9 cellular contexts compared by ENCODE assay signal in genomic region chr4:80196259-80197131, GRCh38. TPM values are rescaled to one million over a fixed set of nuclear protein-coding genes. Genes with fewer than 3 reads are reported as not detected.
DNase-seq lines count a peak whose midpoint lies in the region; ATAC-seq and TF ChIP-seq lines count a peak whose summit lies in the region.
"Had no signal": no experiment of that assay in that cellular context is flagged by ENCODE, and none has a peak within 500 bp of the region (broad histone marks: within the 10 kb centered on the region; RNA-seq: fewer than 3 reads in every experiment).

No MANE protein-coding gene starts in this region.

- TF ChIP-seq CTCF in epithelial cell of proximal tubule (conservative IDR thresholded peaks at IDR 0.05; ENCODE audit: low read depth, low read length): no peak
- no peak for TF ChIP-seq CTCF in sigmoid colon (IDR thresholded peaks at IDR 0.05)

- TF ChIP-seq POLR2A in sigmoid colon (IDR thresholded peaks at IDR 0.05): no peak

- H3K9me3 ChIP-seq in sigmoid colon: no peaks in the 10 kb centered on the region

- H3K4me3 ChIP-seq in epithelial cell of proximal tubule (ENCODE audit: low read depth, low read length): peak overlapping the region; percentile 7
- peak overlapping the region; percentile 6 to 61 (median 36) for H3K4me3 ChIP-seq in sigmoid colon

- ATAC-seq in GM21825 (IDR thresholded peaks at IDR 0.05; ENCODE audit: unreplicated experiment): no peak

- peaks cover 0 to 12% (median 0%) of the 10 kb centered on the region in 4 donors for H3K36me3 ChIP-seq in sigmoid colon

- H3K4me1 ChIP-seq in sigmoid colon: peaks cover 0 to 8% (median 2%) of the 10 kb centered on the region in 4 donors

- peak overlapping the region; percentile 16 to 83 (median 42) for H3K27ac ChIP-seq in sigmoid colon

- no peaks in the 10 kb centered on the region for H3K27me3 ChIP-seq in sigmoid colon

- 20 to 41% methylated on average over 36 of the region's 36 CpGs for WGBS in sigmoid colon, 2 donors

- DNase-seq in NCI-H146 (lab: John Stamatoyannopoulos, UW) (peak; percentile 28), NCI-H146 treated with DMSO at 0.1 percent for 48 hours (lab: John Stamatoyannopoulos, UW; ENCODE audit: unreplicated experiment) (no peak), NCI-H82 treated with DMSO at 0.1 percent for 48 hours (lab: John Stamatoyannopoulos, UW; ENCODE audit: unreplicated experiment) (peak; percentile 90), epithelial cell of proximal tubule (ENCODE audit: low read depth) (no peak), sigmoid colon (no peak), NK-92 (lab: John Stamatoyannopoulos, UW; ENCODE audit: unreplicated experiment) (no peak), EL (no peak)
- DNase-seq: dermis blood vessel endothelial cell had no signal

- intact Hi-C loops in sigmoid colon (cut with DNase I): no loop called here

- TF ChIP-seq EP300 in sigmoid colon (IDR thresholded peaks at IDR 0.05): no peak

RNA-seq across cellular contexts. Expression of gene PRDM8, which starts 0.8 kb away (rescaled TPM):
- 0.51 and 3.7 TPM in 2 replicates for total RNA-seq in epithelial cell of proximal tubule
- total RNA-seq in sigmoid colon: 10 to 100 TPM; 14.3 to 17.4 (median 15.6) TPM
- polyA plus RNA-seq in sigmoid colon: 1 to 10 TPM in 2 of 3 donors, not detected in 1; 1.2 to 2.8 TPM

Comparison
In these comparisons a context has a peak if more than half of its experiments do, and no peak if none do; other contexts are left out.
1. DNase-seq: peak in NCI-H146 (single experiment) and NCI-H82 treated with DMSO at 0.1 percent for 48 hours (single experiment); none in NCI-H146 treated with DMSO at 0.1 percent for 48 hours (single experiment), epithelial cell of proximal tubule (single experiment), sigmoid colon (single experiment), NK-92 (single experiment) and EL (single experiment).